Comparison of ENCODE assay signal across 9 cellular contexts in genomic region chr9:136858844-136859757, GRCh38. TPM values are rescaled to one million over a fixed set of nuclear protein-coding genes. Genes with fewer than 3 reads are reported as not detected.
DNase-seq lines count a peak whose midpoint lies in the region; ATAC-seq and TF ChIP-seq lines count a peak whose summit lies in the region.
"Had no signal": no experiment of that assay in that cellular context is flagged by ENCODE, and none has a peak within 500 bp of the region (broad histone marks: within the 10 kb centered on the region; RNA-seq: fewer than 3 reads in every experiment).

No MANE protein-coding gene starts in this region.

- H3K27ac ChIP-seq in AG04450 (ENCODE audit: low read depth, low read length), result peak overlapping the region; percentile 11
- peak overlapping the region; percentile 20 to 37 for H3K27ac ChIP-seq in coronary artery

- no peak for ATAC-seq in GM18907 (IDR thresholded peaks at IDR 0.05; ENCODE audit: unreplicated experiment)
- ATAC-seq in HG02970 (IDR thresholded peaks at IDR 0.05; ENCODE audit: low FRiP score, unreplicated experiment), result no peak

- TF ChIP-seq CTCF in AG04450 (IDR thresholded peaks at IDR 0.05; ENCODE audit: low read depth, low read length) (no peak), coronary artery (IDR thresholded peaks at IDR 0.05) (no peak)

- in situ Hi-C loops in KBM-7 (cut with MboI; ENCODE audit: low pct_unique_long_range_greater_than_20kb, low sequenced_read_pairs), result no loop called here

- no peak for DNase-seq in AG04450 (ENCODE audit: low read depth, low spot score)
- DNase-seq in MG63, result peak; percentile 91
- peak; percentile 74 for DNase-seq in coronary artery (ENCODE audit: low spot score)
- DNase-seq in midbrain (lab: John Stamatoyannopoulos, UW), result peak; percentile 56
- no peak for DNase-seq in KBM-7
- no peak for DNase-seq in GOT3 (lab: John Stamatoyannopoulos, UW)

- H3K27me3 ChIP-seq in AG04450 (ENCODE audit: control insufficient read depth, insufficient read depth, low read length) (no peaks in the 10 kb centered on the region), MG63 (no peaks in the 10 kb centered on the region)
- H3K27me3 ChIP-seq: cardiac muscle cell had no signal

- H3K36me3 ChIP-seq in MG63, result peaks cover 38% of the 10 kb centered on the region

- POLR2A ChIA-PET in AG04450 (lab: Yijun Ruan, JAX), result interaction anchor here (0.6 kb wide), 1 partner anchor 13 kb away, joined by 4 read pairs; no protein-coding TSS in a partner anchor

- H3K4me3 ChIP-seq in AG04450 (ENCODE audit: low read depth, low read length) (no peak overlapping the region), MG63 (no peak overlapping the region), coronary artery (no peak overlapping the region)
- H3K4me3 ChIP-seq: cardiac muscle cell had no signal

- H3K9me3 ChIP-seq in AG04450 (ENCODE audit: control insufficient read depth, insufficient read depth, low read length) (no peaks in the 10 kb centered on the region), MG63 (no peaks in the 10 kb centered on the region)

- CTCF ChIA-PET in AG04450 (lab: Charles Lee), result no interaction called here

RNA-seq across cellular contexts. Expression of gene MAMDC4, which starts 7.0 kb away (rescaled TPM):
- 0.63 and 0.86 TPM in 2 replicates for polyA plus RNA-seq in AG04450 (2011; rRNA removed)
- polyA minus RNA-seq in AG04450 (2011; rRNA and poly(A)+ RNA removed), result 0.23 and 0.30 TPM in 2 replicates
- total RNA-seq in MG63 (2014; rRNA removed; shearing (Covaris generic); ENCODE audit: low replicate concordance), result 0.44 and 0.63 TPM in 2 replicates

RNA-seq across cellular contexts. Expression of gene EDF1, which starts 7.0 kb away (rescaled TPM):
- 445 and 453 TPM in 2 replicates for polyA plus RNA-seq in AG04450 (2011; rRNA removed)
- polyA minus RNA-seq in AG04450 (2011; rRNA and poly(A)+ RNA removed), result 160 and 189 TPM in 2 replicates
- 402 and 494 TPM in 2 replicates for total RNA-seq in MG63 (2014; rRNA removed; shearing (Covaris generic); ENCODE audit: low replicate concordance)

RNA-seq across cellular contexts. Expression of gene PHPT1, which starts 9.9 kb away (rescaled TPM):
- polyA plus RNA-seq in AG04450 (2011; rRNA removed), result 91.6 and 116 TPM in 2 replicates
- 22.2 and 26.3 TPM in 2 replicates for polyA minus RNA-seq in AG04450 (2011; rRNA and poly(A)+ RNA removed)
- total RNA-seq in MG63 (2014; rRNA removed; shearing (Covaris generic); ENCODE audit: low replicate concordance), result 47.1 and 74.1 TPM in 2 replicates

RNA-seq across cellular contexts. Expression of gene AJM1, which starts 16.8 kb away (rescaled TPM):
- 0.26 and 0.42 TPM in 2 replicates for polyA plus RNA-seq in AG04450 (2011; rRNA removed)
- 0.22 and 0.23 TPM in 2 replicates for polyA minus RNA-seq in AG04450 (2011; rRNA and poly(A)+ RNA removed)
- total RNA-seq in MG63 (2014; rRNA removed; shearing (Covaris generic); ENCODE audit: low replicate concordance), result 0.82 TPM in 1 of 2 replicates, not detected in the other

RNA-seq across cellular contexts. Expression of gene TRAF2, which starts 27.2 kb away (rescaled TPM):
- 6.1 and 6.9 TPM in 2 replicates for polyA plus RNA-seq in AG04450 (2011; rRNA removed)
- polyA minus RNA-seq in AG04450 (2011; rRNA and poly(A)+ RNA removed), result 8.3 and 10.5 TPM in 2 replicates
- total RNA-seq in MG63 (2014; rRNA removed; shearing (Covaris generic); ENCODE audit: low replicate concordance), result 27.6 and 46.5 TPM in 2 replicates

Comparison
In these comparisons a context has a peak if more than half of its experiments do, and no peak if none do; other contexts are left out.
1. DNase-seq: peak in MG63 (single experiment), coronary artery (single experiment) and midbrain (single experiment); none in AG04450 (single experiment), KBM-7 (single experiment) and GOT3 (single experiment).